ENCODE assay signal across 19 cellular contexts in the genomic region with DNA sequence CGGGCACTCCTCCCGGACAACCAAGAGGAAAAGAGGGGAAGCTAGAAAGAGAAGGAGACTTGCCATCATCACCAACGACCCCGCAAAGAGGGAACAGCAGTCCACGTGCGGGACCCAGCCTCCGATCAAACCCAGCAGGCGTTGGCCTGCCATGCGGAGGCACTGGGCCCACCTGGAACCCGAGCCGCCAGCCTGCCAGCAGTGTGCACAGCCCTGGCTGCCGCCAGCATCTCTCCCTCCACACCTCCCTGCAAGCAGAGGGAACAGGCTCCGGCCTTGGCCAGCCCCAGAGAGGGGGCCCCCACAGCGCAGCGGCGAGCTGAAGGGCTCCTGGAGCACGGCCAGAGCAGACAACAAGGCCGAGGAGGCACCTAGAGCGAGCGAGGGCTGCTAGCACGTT.
A peak's percentile ranks its signal among the peaks of the same experiment; 100 is the strongest.
DNase-seq lines count a peak whose midpoint lies in the region; ATAC-seq, FAIRE-seq and TF ChIP-seq lines count a peak whose summit lies in the region.
"Had no signal": no experiment of that assay in that cellular context is flagged by ENCODE, and none has a peak within 500 bp of the region (broad histone marks: within the 10 kb centered on the region; RNA-seq: fewer than 3 reads in every experiment).

No MANE protein-coding gene starts in this region.

- no peak overlapping the region for H2AFZ ChIP-seq in HepG2 (ENCODE audit: low read length)
- H2AFZ ChIP-seq: GM23248 had no signal

- no peak overlapping the region for H3K4me2 ChIP-seq in HepG2 (ENCODE audit: low read depth, low read length)

- TF ChIP-seq CTCF in HepG2 (CRISPR knock-in tag; IDR thresholded peaks at IDR 0.05) (no peak), right lobe of liver (IDR thresholded peaks at IDR 0.05) (no peak), chondrocyte (IDR thresholded peaks at IDR 0.05) (no peak), RWPE1 (conservative IDR thresholded peaks at IDR 0.05; ENCODE audit: low read depth) (no peak)

- H3K4me1 Mint-ChIP-seq in chondrocyte (ENCODE audit: low read depth) = no peaks in the 10 kb centered on the region

- H3K4me1 ChIP-seq in HepG2 (ENCODE audit: insufficient read depth, low read length) (no peaks in the 10 kb centered on the region), right lobe of liver (no peaks in the 10 kb centered on the region)
- H3K4me1 ChIP-seq: HAP-1 had no signal

- TF ChIP-seq EP300 in HepG2 (IDR thresholded peaks at IDR 0.05; ENCODE audit: low read depth in 2 of 2, low read length in 2 of 2) (no peak), HepG2 (CRISPR knock-in tag; IDR thresholded peaks at IDR 0.05; ENCODE audit: borderline replicate concordance) (no peak)

- H3K27ac Mint-ChIP-seq in chondrocyte (ENCODE audit: unreplicated experiment) = no peak overlapping the region
- H3K27ac Mint-ChIP-seq: CD4-positive, alpha-beta memory T cell; HFFc6 had no signal

- H3K36me3 ChIP-seq in HepG2 (replicated peaks in 1 of 2; ENCODE audit: control insufficient read depth in 1 of 2, insufficient read depth in 2 of 2, low read length in 2 of 2) (no peaks in the 10 kb centered on the region), right lobe of liver (no peaks in the 10 kb centered on the region)
- H3K36me3 ChIP-seq: HAP-1 had no signal

- in situ Hi-C loops in HepG2 (cut with HindIII; ENCODE audit: extremely low pct_ligation_motif_present, low pct_unique_long_range_greater_than_20kb) = no loop called here

- no peaks in the 10 kb centered on the region for H4K20me1 ChIP-seq in HepG2 (ENCODE audit: insufficient read depth, low read length)

- no TSS peak for BruUV-seq in HepG2 (replicated peaks; lab: Mats Ljungman, UMichigan)

- H3K27me3 ChIP-seq in HepG2 (ENCODE audit: control insufficient read depth in 1 of 2, insufficient read depth in 2 of 2, low read length in 2 of 2) = no peaks in the 10 kb centered on the region
- H3K27me3 ChIP-seq in right lobe of liver = no peaks in the 10 kb centered on the region

- H3K4me3 Mint-ChIP-seq in chondrocyte (ENCODE audit: unreplicated experiment) = no peak overlapping the region
- H3K4me3 Mint-ChIP-seq: CD4-positive, alpha-beta memory T cell; HFFc6 had no signal

- H3K4me3 ChIP-seq in HepG2 (replicated peaks in 1 of 3; ENCODE audit: insufficient read depth in 1 of 3, low read depth in 2 of 3, low read length in 3 of 3) (no peak overlapping the region), right lobe of liver (no peak overlapping the region)
- H3K4me3 ChIP-seq: GM23248, HAP-1 had no signal

- ATAC-seq in HepG2 (peak; percentile 23; the same call in 1 of the 3 replicates), right lobe of liver (no peak), HG02884 (IDR thresholded peaks at IDR 0.05; ENCODE audit: unreplicated experiment) (no peak), GM19035 (IDR thresholded peaks at IDR 0.05; ENCODE audit: unreplicated experiment) (no peak)

- TF ChIP-seq POLR2A in HepG2 (IDR thresholded peaks at IDR 0.05; ENCODE audit: insufficient read depth in 1 of 2, low read depth in 2 of 2, low read length in 2 of 2) (no peak), right lobe of liver (IDR thresholded peaks at IDR 0.05) (no peak)

- POLR2A ChIA-PET in HepG2 (lab: Yijun Ruan, JAX) = no interaction called here
- POLR2A ChIA-PET in RWPE1 (lab: Yijun Ruan, JAX; ENCODE audit: low non-redundant PET) = no interaction called here

- H3K9ac ChIP-seq in HepG2 (ENCODE audit: insufficient read depth, low read depth, low read length) = no peak overlapping the region
- H3K9ac ChIP-seq: GM23248 had no signal

- no peak for TF ChIP-seq RAD21 in HepG2 (CRISPR knock-in tag; IDR thresholded peaks at IDR 0.05)

- H3K27ac ChIP-seq in HepG2 (ENCODE audit: extremely low read length, insufficient read depth, low read length) = no peak overlapping the region
- no peak overlapping the region for H3K27ac ChIP-seq in right lobe of liver
- no peak overlapping the region for H3K27ac ChIP-seq in RWPE1
- H3K27ac ChIP-seq: GM23248 had no signal

- H3K9me3 Mint-ChIP-seq in chondrocyte (ENCODE audit: low read depth) = no peaks in the 10 kb centered on the region

- 27% methylated on average over 8 of the region's 21 CpGs for WGBS in HepG2 (ENCODE audit: low lambda C conversion rate)
- no CpG with 5 or more reads among the region's 21 CpGs for WGBS in right lobe of liver (ENCODE audit: insufficient coverage, low coverage, low lambda C conversion rate, missing lambda C conversion rate)

- no peaks in the 10 kb centered on the region for H3K79me2 ChIP-seq in HepG2 (ENCODE audit: insufficient read depth, low read length)

- H3K27me3 Mint-ChIP-seq in chondrocyte (ENCODE audit: low read depth) = peaks cover 2% of the 10 kb centered on the region

- FAIRE-seq in HepG2 (lab: Jason Lieb, UNC) = no peak
- FAIRE-seq: G401.6, GM12892, GM19239, H54 had no signal

- no peak for DNase-seq in HepG2 (ENCODE audit: low spot score)
- DNase-seq in right lobe of liver = no peak
- DNase-seq in chondrocyte (ENCODE audit: low spot score) = peak; percentile 91
- peak; percentile 76 for DNase-seq in posterior vena cava (ENCODE audit: low spot score)
- no peak for DNase-seq in RWPE1 (ENCODE audit: low spot score)
- DNase-seq: C1 segment of cervical spinal cord; CD4-positive, alpha-beta memory T cell; COR-L47; DMS153; DND-41; GM23248; HFFc6 had no signal

- no peaks in the 10 kb centered on the region for H3K9me3 ChIP-seq in HepG2 (ENCODE audit: low read length)
- no peaks in the 10 kb centered on the region for H3K9me3 ChIP-seq in right lobe of liver
- H3K9me3 ChIP-seq: HAP-1 had no signal

- intact Hi-C loops in HepG2 (cut with micrococcal nuclease; ENCODE audit: unreplicated experiment) (no loop called here), right lobe of liver (cut with DNase I) (no loop called here), posterior vena cava (cut with DNase I) (no loop called here)

- CTCF ChIA-PET in HepG2 (lab: Yijun Ruan, JAX; ENCODE audit: low intra/inter-chr PET ratio, low total read pairs) (no interaction called here), RWPE1 (lab: Yijun Ruan, JAX) (interaction anchor here (0.6 to 0.7 kb wide), 2 partner anchors 137 to 945 kb away, joined by 3 read pairs; no protein-coding TSS in a partner anchor)

- H3K36me3 Mint-ChIP-seq in chondrocyte (ENCODE audit: low read depth) = no peaks in the 10 kb centered on the region
- H3K36me3 Mint-ChIP-seq: CD4-positive, alpha-beta memory T cell had no signal

TF ChIP-seq in HepG2, 621 proteins besides CTCF, POLR2A, EP300 and RAD21:
- no peak for TF ChIP-seq RXRB (CRISPR knock-in tag; IDR thresholded peaks at IDR 0.05; ENCODE audit: borderline replicate concordance)
- no peak for TF ChIP-seq ZBTB3 (CRISPR knock-in tag; IDR thresholded peaks at IDR 0.05; ENCODE audit: borderline replicate concordance, low read depth)

Comparison
In these comparisons a context has a peak if more than half of its experiments do, and no peak if none do; other contexts are left out.
1. DNase-seq: peak in chondrocyte (single experiment) and posterior vena cava (single experiment); none in HepG2 (single experiment), right lobe of liver (0 of 3) and RWPE1 (single experiment).